In genomic region chr1:118960567-118961136, GRCh38 we compare ENCODE assay signal across 11 cellular contexts. TPM values are rescaled to one million over a fixed set of nuclear protein-coding genes. Genes with fewer than 3 reads are reported as not detected.
A peak's percentile ranks its signal among the peaks of the same experiment; 100 is the strongest.
DNase-seq lines count a peak whose midpoint lies in the region; ATAC-seq and TF ChIP-seq lines count a peak whose summit lies in the region.
"Had no signal": no experiment of that assay in that cellular context is flagged by ENCODE, and none has a peak within 500 bp of the region (broad histone marks: within the 10 kb centered on the region; RNA-seq: fewer than 3 reads in every experiment).

No MANE protein-coding gene starts in this region.

- H3K27ac Mint-ChIP-seq in HFFc6: peak overlapping the region; percentile 91
- H3K27ac Mint-ChIP-seq in activated B cell treated with CpG ODN at 0.5 μM for 24 hours: peak overlapping the region; percentile 66
- H3K27ac Mint-ChIP-seq: activated CD4-positive, alpha-beta T cell treated with anti-CD3 and anti-CD28 coated beads, Interleukin-2, amount 10 ng/mL, durations not matched to agents 24 days and 14 days; progenitor cell of endocrine pancreas had no signal

- H3K4me1 Mint-ChIP-seq in HFFc6 (ENCODE audit: low read depth) (peaks cover 52% of the 10 kb centered on the region), activated B cell treated with CpG ODN at 0.5 μM for 24 hours (peaks cover 32% of the 10 kb centered on the region)
- H3K4me1 Mint-ChIP-seq: activated CD4-positive, alpha-beta T cell treated with anti-CD3 and anti-CD28 coated beads, Interleukin-2, amount 10 ng/mL, durations not matched to agents 24 days and 14 days; CD14-positive monocyte had no signal

- POLR2A ChIA-PET in activated B cell treated with CpG ODN at 0.5 μM for 24 hours (lab: Charles Lee): no interaction called here

- no peaks in the 10 kb centered on the region for H3K9me3 ChIP-seq in left lung
- no peaks in the 10 kb centered on the region for H3K9me3 ChIP-seq in ovary

- no peak overlapping the region for H3K4me3 ChIP-seq in left lung
- H3K4me3 ChIP-seq in ovary: no peak overlapping the region

- TF ChIP-seq CTCF in HFFc6 (IDR thresholded peaks at IDR 0.05): no peak
- TF ChIP-seq CTCF in activated B cell treated with CpG ODN at 0.5 μM for 24 hours (IDR thresholded peaks at IDR 0.05): no peak
- TF ChIP-seq CTCF in left lung (IDR thresholded peaks at IDR 0.05): no peak
- TF ChIP-seq CTCF in ovary (IDR thresholded peaks at IDR 0.05): no peak

- H3K4me3 Mint-ChIP-seq in HFFc6 (peak overlapping the region; percentile 73), activated B cell treated with CpG ODN at 0.5 μM for 24 hours (peak overlapping the region; percentile 68)
- H3K4me3 Mint-ChIP-seq: activated CD4-positive, alpha-beta T cell treated with anti-CD3 and anti-CD28 coated beads, Interleukin-2, amount 10 ng/mL, durations not matched to agents 24 days and 14 days; CD14-positive monocyte had no signal

- no peak for ATAC-seq in activated B cell treated with CpG ODN at 0.5 μM for 24 hours (ENCODE audit: low read depth)
- peak; percentile 40 for ATAC-seq in left lung
- no peak for ATAC-seq in HG03457 (IDR thresholded peaks at IDR 0.05; ENCODE audit: unreplicated experiment)

- H3K27ac ChIP-seq in left lung (no peak overlapping the region), ovary (no peak overlapping the region)

- no peaks in the 10 kb centered on the region for H3K27me3 ChIP-seq in left lung
- no peaks in the 10 kb centered on the region for H3K27me3 ChIP-seq in ovary

- H3K27me3 Mint-ChIP-seq in HFFc6 (ENCODE audit: insufficient read depth): peaks cover 4% of the 10 kb centered on the region; the same call in 1 of the 2 replicates
- H3K27me3 Mint-ChIP-seq in activated B cell treated with CpG ODN at 0.5 μM for 24 hours: peaks cover 3% of the 10 kb centered on the region
- H3K27me3 Mint-ChIP-seq: activated CD4-positive, alpha-beta T cell treated with anti-CD3 and anti-CD28 coated beads, Interleukin-2, amount 10 ng/mL, durations not matched to agents 24 days and 14 days had no signal

- H3K4me1 ChIP-seq in left lung (no peaks in the 10 kb centered on the region), ovary (ENCODE audit: insufficient read depth) (no peaks in the 10 kb centered on the region)

- H3K36me3 Mint-ChIP-seq in HFFc6 (ENCODE audit: low read depth) (peaks cover 8% of the 10 kb centered on the region; the same call in 1 of the 2 replicates), activated B cell treated with CpG ODN at 0.5 μM for 24 hours (ENCODE audit: low read depth) (no peaks in the 10 kb centered on the region)
- H3K36me3 Mint-ChIP-seq: CD14-positive monocyte had no signal

- 20 to 29% (median 23%) methylated on average over 7 of the region's 7 CpGs for WGBS in ovary, 3 donors

- DNase-seq in AG20443 (ENCODE audit: low spot score) (peak; percentile 92), HFFc6 (peak; percentile 82), activated B cell treated with CpG ODN at 0.5 μM for 24 hours (no peak), left lung (no peak), COLO829 (ENCODE audit: low spot score) (no peak), ovary (no peak)
- DNase-seq in activated naive CD4-positive, alpha-beta T cell treated with Interleukin-2 at 50 U/mL for 16 hours: no peak
- DNase-seq: activated CD4-positive, alpha-beta T cell treated with anti-CD3 and anti-CD28 coated beads, Interleukin-2, amount 10 ng/mL, durations not matched to agents 24 days and 14 days had no signal

- CTCF ChIA-PET in activated B cell treated with CpG ODN at 0.5 μM for 24 hours (lab: Charles Lee): no interaction called here

- TF ChIP-seq POLR2A in ovary (IDR thresholded peaks at IDR 0.05): no peak

- TF ChIP-seq EP300 in ovary (IDR thresholded peaks at IDR 0.05): no peak

- intact Hi-C loops in activated B cell treated with CpG ODN at 0.5 μM for 24 hours (cut with micrococcal nuclease): no loop called here
- intact Hi-C loops in left lung (cut with DNase I): no loop called here
- intact Hi-C loops in ovary (cut with DNase I): no loop called here

- H3K36me3 ChIP-seq in left lung (no peaks in the 10 kb centered on the region), ovary (no peaks in the 10 kb centered on the region)

- H3K9me3 Mint-ChIP-seq in HFFc6: no peaks in the 10 kb centered on the region
- H3K9me3 Mint-ChIP-seq in activated B cell treated with CpG ODN at 0.5 μM for 24 hours: no peaks in the 10 kb centered on the region
- H3K9me3 Mint-ChIP-seq: activated CD4-positive, alpha-beta T cell treated with anti-CD3 and anti-CD28 coated beads, Interleukin-2, amount 10 ng/mL, durations not matched to agents 24 days and 14 days had no signal

RNA-seq across cellular contexts. Expression of gene TBX15, which starts 27.5 kb away (rescaled TPM):
- 10 to 100 TPM in 3 of 6 experiments, 1 to 10 TPM in 3; 5.3 to 12.2 (median 10.0) TPM for total RNA-seq in HFFc6 (2021; fragmentation: NEBNext Ultra II Directional; extraction: Animal tissue kit (Norgen Biotek cat#: 25700))
- total RNA-seq in activated B cell treated with CpG ODN at 0.5 μM for 24 hours (0.09 and 0.15 TPM in 2 replicates), left lung (1 to 10 TPM in 1 of 2 donors, under 1 TPM in 1; 0.50 to 1.0 TPM), ovary (under 1 TPM in 6 of 7 donors, not detected in 1; 0.08 to 0.60 (median 0.20) TPM)
- polyA plus RNA-seq in ovary: under 1 TPM; 0.10 to 0.42 TPM
- total RNA-seq: activated CD4-positive, alpha-beta T cell treated with anti-CD3 and anti-CD28 coated beads, Interleukin-2, amount 10 ng/mL, durations not matched to agents 24 days and 14 days; progenitor cell of endocrine pancreas had no signal
- polyA plus RNA-seq: CD14-positive monocyte had no signal

Comparison
In these comparisons a context has a peak if more than half of its experiments do, and no peak if none do; other contexts are left out.
1. DNase-seq: peak in AG20443 (single experiment) and HFFc6 (single experiment); none in activated B cell treated with CpG ODN at 0.5 μM for 24 hours (single experiment), left lung (0 of 2), COLO829 (single experiment), ovary (0 of 5) and activated naive CD4-positive, alpha-beta T cell treated with Interleukin-2 at 50 U/mL for 16 hours (single experiment).